Comparison of ENCODE assay signal across 24 cellular contexts in the genomic region with DNA sequence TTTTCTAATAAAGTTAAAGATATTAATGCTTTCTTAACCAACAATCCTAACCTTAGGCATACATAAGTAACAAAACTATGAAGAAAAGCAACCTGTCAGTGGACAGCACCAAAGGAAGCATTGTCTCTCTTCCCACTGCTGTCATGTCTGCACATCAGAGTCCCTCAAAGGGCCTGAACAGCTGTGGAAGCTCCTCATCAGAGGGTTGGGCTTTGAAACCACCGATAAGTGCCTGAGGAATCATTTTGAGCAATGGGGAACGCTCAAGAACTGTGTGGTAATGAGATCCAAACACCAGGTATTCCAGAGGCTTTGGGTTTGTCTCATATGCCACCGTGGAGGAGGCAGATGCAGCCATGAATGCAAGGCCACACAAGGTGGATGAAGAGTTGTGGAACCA.
"Had no signal": no experiment of that assay in that cellular context is flagged by ENCODE, and none has a peak within 500 bp of the region (broad histone marks: within the 10 kb centered on the region; RNA-seq: fewer than 3 reads in every experiment).

No MANE protein-coding gene starts in this region.

- FAIRE-seq: RCC 7860 had no signal

- H3K9ac ChIP-seq: KMS-11, SK-N-SH had no signal

- H3K27ac ChIP-seq: KMS-11 had no signal

- H3K4me2 ChIP-seq: KMS-11, SK-N-SH had no signal

- DNase-seq: Kasumi-1, MV-4-11, NCI-H1048, NCI-H1105, NCI-H1417, NCI-H1436 treated with DMSO at 0.1 percent for 48 hours, NCI-H1694, NCI-H187 treated with DMSO at 0.1 percent for 48 hours, NCI-H2029 treated with DMSO at 0.1 percent for 48 hours, NCI-H2107, NCI-H2171, NCI-H226, NCI-H446, NCI-H510A, NCI-H524 treated with DMSO at 0.1 percent for 48 hours, NCI-H69, NCI-H774, Right ventricle myocardium superior, RPMI8226, SIG-M5, SK-N-SH, SW 1271 had no signal
